8 cellular contexts compared by ENCODE assay signal in the genomic region with DNA sequence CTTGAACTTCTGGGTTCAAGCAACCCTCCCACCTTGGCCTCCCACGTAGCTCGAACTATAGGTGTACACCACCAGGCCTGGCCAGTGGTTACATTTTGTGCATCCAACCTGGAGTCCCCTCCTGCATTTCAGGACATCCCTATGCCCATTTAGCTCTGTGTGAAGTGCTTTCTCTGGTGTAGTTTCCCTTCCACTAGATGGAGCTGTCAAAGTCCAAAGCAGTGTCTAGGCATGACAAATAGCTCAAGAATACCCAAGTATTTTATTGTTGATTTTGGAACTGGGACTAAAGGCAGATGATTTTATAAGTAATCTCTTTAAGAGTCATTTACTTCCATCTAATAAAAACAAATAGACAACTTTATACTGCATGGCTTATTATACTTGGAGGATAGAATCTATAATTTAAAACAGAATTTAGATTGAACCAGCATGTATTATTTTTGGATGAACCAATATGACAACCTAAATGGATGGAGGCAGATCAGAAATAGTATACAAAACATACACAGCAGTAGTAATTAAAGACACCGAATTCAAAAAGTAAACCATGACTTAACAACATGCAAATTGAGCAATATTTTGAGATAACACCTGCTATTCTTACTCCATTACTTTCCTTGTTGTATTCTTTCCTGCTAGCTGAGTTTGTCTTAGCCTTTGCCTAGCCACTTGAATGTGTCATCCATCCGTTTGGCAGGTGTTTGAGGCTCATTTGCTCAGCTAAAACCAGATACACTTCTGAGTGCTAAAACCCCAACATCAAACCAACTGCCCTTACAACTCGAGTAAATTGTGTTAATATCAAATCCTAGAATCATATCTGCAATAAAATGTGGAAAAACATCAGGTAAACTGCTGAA. TPM values are rescaled to one million over a fixed set of nuclear protein-coding genes. Genes with fewer than 3 reads are reported as not detected.
A peak's percentile ranks its signal among the peaks of the same experiment; 100 is the strongest.
DNase-seq lines count a peak whose midpoint lies in the region; ATAC-seq and TF ChIP-seq lines count a peak whose summit lies in the region.

No MANE protein-coding gene starts in this region.

- DNase-seq in CD14-positive monocyte (ENCODE audit: low spot score): no peak
- peak; percentile 18 for DNase-seq in GM12864 (ENCODE audit: low read depth)
- peak; percentile 64 for DNase-seq in dedifferentiated amniotic fluid mesenchymal stem cell (ENCODE audit: extremely low spot score)
- DNase-seq in osteocyte (ENCODE audit: extremely low spot score, unreplicated experiment): no peak
- no peak for DNase-seq in stimulated activated CD8-positive, alpha-beta memory T cell treated with anti-CD3 and anti-CD28 coated beads, Interleukin-4, amount 100 ng/mL, for 48 hours

- H3K9me3 ChIP-seq in OCI-LY3 (ENCODE audit: insufficient read depth, low read length): no peaks in the 10 kb centered on the region

- no peaks in the 10 kb centered on the region for H3K4me1 ChIP-seq in OCI-LY3 (ENCODE audit: low read length)

- H2AFZ ChIP-seq in OCI-LY3 (ENCODE audit: low read depth, low read length): no peak overlapping the region

- TF ChIP-seq CTCF in CD14-positive monocyte (IDR thresholded peaks at IDR 0.05) (peak; percentile 43), GM12864 (IDR thresholded peaks at IDR 0.05; ENCODE audit: low read depth, low read length, missing control alignments) (peak; percentile 63), OCI-LY3 (IDR thresholded peaks at IDR 0.05; ENCODE audit: low read depth, low read length) (peak; percentile 72), osteocyte (IDR thresholded peaks at IDR 0.05) (peak; percentile 61)

- H3K27me3 Mint-ChIP-seq in CD14-positive monocyte (ENCODE audit: low read depth in 3 of 3): no peaks in the 10 kb centered on the region
- H3K27me3 Mint-ChIP-seq in osteocyte (ENCODE audit: unreplicated experiment): no peaks in the 10 kb centered on the region

- peaks cover 60% of the 10 kb centered on the region for H3K36me3 ChIP-seq in OCI-LY3 (replicated peaks; ENCODE audit: low read depth, low read length)

- H3K9ac ChIP-seq in OCI-LY3 (ENCODE audit: low read length): no peak overlapping the region

- intact Hi-C loops in CD14-positive monocyte (cut with micrococcal nuclease): no loop called here

- H3K4me1 Mint-ChIP-seq in CD14-positive monocyte (peaks cover 4% of the 10 kb centered on the region), osteocyte (ENCODE audit: unreplicated experiment) (no peaks in the 10 kb centered on the region)

- H3K27me3 ChIP-seq in OCI-LY3 (ENCODE audit: low read depth, low read length): no peaks in the 10 kb centered on the region

- H3K27ac Mint-ChIP-seq in CD14-positive monocyte (no peak overlapping the region), osteocyte (ENCODE audit: unreplicated experiment) (no peak overlapping the region)

- H3K9me3 Mint-ChIP-seq in CD14-positive monocyte: no peaks in the 10 kb centered on the region
- no peaks in the 10 kb centered on the region for H3K9me3 Mint-ChIP-seq in osteocyte (ENCODE audit: unreplicated experiment)

- no peak overlapping the region for H3K27ac ChIP-seq in OCI-LY3 (ENCODE audit: low read length)

- H3K4me3 Mint-ChIP-seq in CD14-positive monocyte (no peak overlapping the region), osteocyte (ENCODE audit: unreplicated experiment) (no peak overlapping the region)

- H4K20me1 ChIP-seq in OCI-LY3 (ENCODE audit: insufficient read depth, low read length): no peaks in the 10 kb centered on the region

- H3K4me2 ChIP-seq in OCI-LY3 (ENCODE audit: low read length): no peak overlapping the region

- peaks cover 58 to 85% of the 10 kb centered on the region in 2 donors for H3K36me3 Mint-ChIP-seq in CD14-positive monocyte
- H3K36me3 Mint-ChIP-seq in osteocyte (ENCODE audit: unreplicated experiment): peaks cover 36% of the 10 kb centered on the region

- ATAC-seq in GM19397 (IDR thresholded peaks at IDR 0.05; ENCODE audit: unreplicated experiment) (no peak), HG03196 (IDR thresholded peaks at IDR 0.05; ENCODE audit: unreplicated experiment) (no peak)

- H3K79me2 ChIP-seq in OCI-LY3 (ENCODE audit: low read length): no peaks in the 10 kb centered on the region

- H3K4me3 ChIP-seq in GM12864 (ENCODE audit: low read depth, low read length) (no peak overlapping the region), OCI-LY3 (ENCODE audit: low read length) (no peak overlapping the region)

RNA-seq across cellular contexts. Expression of a gene that starts 37.7 kb away (rescaled TPM):
- polyA plus RNA-seq in CD14-positive monocyte: 10 to 100 TPM in 1 of 2 donors, 1 to 10 TPM in 1; 2.5 to 11.5 TPM
- 38.4 and 41.0 TPM in 2 replicates for total RNA-seq in osteocyte

RNA-seq across cellular contexts. Expression of a gene that starts 44.4 kb away (rescaled TPM):
- 1 to 10 TPM; 1.7 to 3.6 TPM for polyA plus RNA-seq in CD14-positive monocyte
- 39.5 and 40.6 TPM in 2 replicates for total RNA-seq in osteocyte

RNA-seq across cellular contexts. Expression of a gene that starts 52.5 kb away (rescaled TPM):
- 10 to 100 TPM; 68.2 to 81.3 TPM for polyA plus RNA-seq in CD14-positive monocyte
- 49.2 and 69.4 TPM in 2 replicates for total RNA-seq in osteocyte

Comparison
In these comparisons a context has a peak if more than half of its experiments do, and no peak if none do; other contexts are left out.
1. DNase-seq: peak in GM12864 (single experiment) and dedifferentiated amniotic fluid mesenchymal stem cell (single experiment); none in CD14-positive monocyte (single experiment), osteocyte (single experiment) and stimulated activated CD8-positive, alpha-beta memory T cell treated with anti-CD3 and anti-CD28 coated beads, Interleukin-4, amount 100 ng/mL, for 48 hours (single experiment).
2. Peak in every context shown above with its lines, with median percentiles within 50 percentile points of each other: CTCF ChIP-seq.